8 cellular contexts compared by ENCODE assay signal in the genomic region with DNA sequence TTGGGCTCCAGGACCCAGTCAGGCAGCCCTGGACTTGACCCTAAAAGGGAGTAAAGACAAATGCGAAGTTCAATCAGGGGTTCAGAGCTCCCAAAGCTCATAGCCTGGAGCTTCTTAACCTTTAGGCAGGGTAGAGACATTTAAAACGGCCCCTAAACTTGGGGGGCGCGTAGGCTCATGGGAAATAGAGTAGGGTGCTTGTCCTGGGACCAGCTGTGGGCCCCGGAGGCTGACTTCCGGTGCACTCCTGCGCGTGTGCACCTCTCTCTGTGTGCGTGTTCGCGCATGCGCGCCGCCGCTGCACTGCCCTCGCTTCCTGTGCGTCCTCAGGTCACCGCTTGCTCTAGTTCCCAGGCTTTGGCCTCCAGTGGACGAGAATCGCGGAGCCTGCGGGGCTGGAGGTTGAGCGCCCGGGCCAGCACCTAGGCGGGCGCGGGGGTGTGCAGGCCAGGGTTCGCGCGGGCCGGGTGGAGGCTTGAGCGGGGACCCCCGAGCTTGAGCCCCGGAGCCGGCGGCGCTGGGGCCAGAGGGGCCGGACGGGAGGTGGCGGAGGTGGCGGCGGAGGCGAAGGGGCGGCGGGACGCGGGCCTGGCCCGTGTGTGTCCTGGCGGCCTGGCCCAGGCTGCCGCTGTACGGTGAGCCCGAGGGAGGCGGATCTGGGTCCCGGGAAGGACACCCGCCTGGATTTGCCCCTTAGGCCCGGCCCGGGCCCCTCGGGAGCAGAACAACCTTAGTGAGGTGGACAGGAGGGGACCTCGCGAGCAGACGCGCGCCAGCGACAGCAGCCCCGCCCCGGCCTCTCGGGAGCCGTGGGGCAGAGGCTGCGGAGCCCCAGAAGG. TPM values are rescaled to one million over a fixed set of nuclear protein-coding genes. Genes with fewer than 3 reads are reported as not detected.
A peak's percentile ranks its signal among the peaks of the same experiment; 100 is the strongest.
DNase-seq lines count a peak whose midpoint lies in the region; ATAC-seq and TF ChIP-seq lines count a peak whose summit lies in the region.

A gene (plus strand): TSS at position 303 of the 839 bp plus-strand sequence. CDS start 2,217 bp downstream, outside the sequence.

- H3K36me3 Mint-ChIP-seq in activated T-helper 17 cell treated with anti-CD3 and anti-CD28 coated beads, Interleukin-2, amount 50 U/mL, for 72 hours (ENCODE audit: low read depth): peaks cover 53% of the 10 kb centered on the region
- H3K36me3 Mint-ChIP-seq in natural killer cell: peaks cover 6% of the 10 kb centered on the region

- H3K27ac Mint-ChIP-seq in activated T-helper 17 cell treated with anti-CD3 and anti-CD28 coated beads, Interleukin-2, amount 50 U/mL, for 72 hours: peak within 1 kb of the TSS; percentile 94
- peak within 1 kb of the TSS; percentile 90 to 91 for H3K27ac Mint-ChIP-seq in natural killer cell

- H3K4me3 Mint-ChIP-seq in activated T-helper 17 cell treated with anti-CD3 and anti-CD28 coated beads, Interleukin-2, amount 50 U/mL, for 72 hours: peak within 1 kb of the TSS; percentile 91
- H3K4me3 Mint-ChIP-seq in natural killer cell: peak within 1 kb of the TSS; percentile 93

- intact Hi-C loops in natural killer cell (cut with micrococcal nuclease): no loop called here

- peak within 1 kb of the TSS; percentile 81 for H3K27ac ChIP-seq in RWPE1

- TF ChIP-seq CTCF in RWPE1 (conservative IDR thresholded peaks at IDR 0.05; ENCODE audit: low read depth) (no peak), natural killer cell (IDR thresholded peaks at IDR 0.05) (no peak)

- H3K9me3 Mint-ChIP-seq in activated T-helper 17 cell treated with anti-CD3 and anti-CD28 coated beads, Interleukin-2, amount 50 U/mL, for 72 hours: peaks cover 3% of the 10 kb centered on the region
- H3K9me3 Mint-ChIP-seq in natural killer cell: no peaks in the 10 kb centered on the region

- POLR2A ChIA-PET in RWPE1 (lab: Yijun Ruan, JAX; ENCODE audit: low non-redundant PET): no interaction called here

- ATAC-seq in activated T-helper 17 cell treated with anti-CD3 and anti-CD28 coated beads, Interleukin-2, amount 50 U/mL, for 72 hours (replicated peaks): peak; percentile 100
- ATAC-seq in natural killer cell: peak; percentile 99

- H3K4me1 Mint-ChIP-seq in activated T-helper 17 cell treated with anti-CD3 and anti-CD28 coated beads, Interleukin-2, amount 50 U/mL, for 72 hours: peaks cover 4% of the 10 kb centered on the region
- peaks cover 20 to 25% of the 10 kb centered on the region in 2 donors for H3K4me1 Mint-ChIP-seq in natural killer cell

- CTCF ChIA-PET in RWPE1 (lab: Yijun Ruan, JAX): no interaction called here

- DNase-seq in EL (peak; percentile 95), GOT3 (lab: John Stamatoyannopoulos, UW) (peak; percentile 79), LHCN-M2 (ENCODE audit: low read depth) (peak; percentile 97), RWPE1 (ENCODE audit: low spot score) (peak; percentile 91), fibroblast of peridontal ligament (ENCODE audit: extremely low read depth) (peak; percentile 93), natural killer cell (peak; percentile 87)
- peak; percentile 74 to 88 (median 84) for DNase-seq in stimulated activated naive CD4-positive, alpha-beta T cell (lab: John Stamatoyannopoulos, UW)

- no peaks in the 10 kb centered on the region for H3K27me3 Mint-ChIP-seq in activated T-helper 17 cell treated with anti-CD3 and anti-CD28 coated beads, Interleukin-2, amount 50 U/mL, for 72 hours
- H3K27me3 Mint-ChIP-seq in natural killer cell (ENCODE audit: low read depth in 2 of 2): no peaks in the 10 kb centered on the region

RNA-seq across cellular contexts. Expression of the gene that starts here (rescaled TPM):
- 9.1 and 10.6 TPM in 2 replicates for total RNA-seq in LHCN-M2 (2014; rRNA removed)
- polyA plus RNA-seq in LHCN-M2 (2012): 2.7 TPM
- 10 to 100 TPM; 12.5 to 29.1 TPM for total RNA-seq in activated T-helper 17 cell treated with anti-CD3 and anti-CD28 coated beads, Interleukin-2, amount 50 U/mL, for 72 hours
- total RNA-seq in natural killer cell: 10 to 100 TPM; 12.3 to 21.7 (median 14.2) TPM

Comparison
In these comparisons a context has a peak if more than half of its experiments do, and no peak if none do; other contexts are left out.
1. Peak in every context shown above with its lines: DNase-seq, ATAC-seq and H3K27ac ChIP-seq.